In the genomic region with DNA sequence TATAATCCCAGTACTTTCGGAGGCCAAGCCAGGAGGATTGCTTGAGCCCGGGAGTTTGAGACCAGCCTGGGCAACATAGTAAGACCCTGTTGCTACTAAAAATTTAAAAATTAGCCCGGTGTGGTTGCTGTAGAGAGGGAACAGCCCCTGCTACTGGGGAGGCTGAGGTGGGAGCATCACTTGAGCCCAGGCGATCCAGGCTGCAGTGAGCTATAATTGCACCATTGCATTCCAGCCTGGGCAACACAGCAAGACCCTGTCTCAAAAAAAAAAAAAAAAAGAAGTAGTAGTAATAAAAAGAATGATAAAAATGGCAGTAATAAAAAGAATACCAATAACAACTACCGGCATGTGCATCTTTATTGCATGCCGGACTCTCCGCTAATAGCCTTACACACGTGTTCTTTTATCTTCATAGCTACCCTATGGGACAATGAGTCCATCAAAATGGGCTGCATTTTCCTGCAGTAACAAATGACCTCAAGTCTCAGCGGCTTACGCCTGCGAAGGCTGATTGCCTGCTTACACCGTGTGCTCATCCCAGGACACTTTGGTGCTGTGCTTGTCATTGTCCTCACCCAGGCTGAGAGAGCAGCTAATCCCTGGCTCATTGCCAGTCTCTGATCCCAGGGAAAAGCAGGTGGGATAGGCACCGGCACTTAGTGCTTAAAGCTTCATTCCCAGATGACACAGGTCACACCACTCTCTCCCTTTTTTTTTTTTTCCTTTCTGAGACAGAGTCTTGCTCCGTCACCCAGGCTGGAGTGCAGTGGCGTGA, we compare ENCODE assay signal across 17 cellular contexts.
A peak's percentile ranks its signal among the peaks of the same experiment; 100 is the strongest.
DNase-seq lines count a peak whose midpoint lies in the region; ATAC-seq lines count a peak whose summit lies in the region.
"Had no signal": no experiment of that assay in that cellular context is flagged by ENCODE, and none has a peak within 500 bp of the region (broad histone marks: within the 10 kb centered on the region; RNA-seq: fewer than 3 reads in every experiment).

No MANE protein-coding gene starts in this region.

- no peak for ATAC-seq in HG03460 (IDR thresholded peaks at IDR 0.05; ENCODE audit: unreplicated experiment)
- ATAC-seq in GM19328 (IDR thresholded peaks at IDR 0.05; ENCODE audit: unreplicated experiment) = no peak
- ATAC-seq: CD8-positive, alpha-beta T cell had no signal

- DNase-seq in NCI-H748 (lab: John Stamatoyannopoulos, UW; ENCODE audit: unreplicated experiment) (peak; percentile 71), NCI-H748 treated with DMSO at 0.1 percent for 48 hours (lab: John Stamatoyannopoulos, UW) (no peak), NCI-H2171 (lab: John Stamatoyannopoulos, UW) (peak; percentile 27), NCI-H82 treated with DMSO at 0.1 percent for 48 hours (lab: John Stamatoyannopoulos, UW; ENCODE audit: unreplicated experiment) (peak; percentile 89), NAMALWA (ENCODE audit: low spot score) (no peak)
- DNase-seq: CD8-positive, alpha-beta T cell; DND-41; H7; MG63; NCI-H1092; NCI-H187; NCI-H2107; NCI-H510A treated with DMSO at 0.1 percent for 48 hours; T-helper 1 cell; T-helper 9 cell had no signal

Comparison
In these comparisons a context has a peak if more than half of its experiments do, and no peak if none do; other contexts are left out.
1. DNase-seq: peak in NCI-H748 (single experiment), NCI-H2171 (single experiment) and NCI-H82 treated with DMSO at 0.1 percent for 48 hours (single experiment); none in NCI-H748 treated with DMSO at 0.1 percent for 48 hours (single experiment) and NAMALWA (single experiment).